Comparison of ENCODE assay signal across 25 cellular contexts in genomic region chr1:81172483-81172882, GRCh38.
"Had no signal": no experiment of that assay in that cellular context is flagged by ENCODE, and none has a peak within 500 bp of the region (broad histone marks: within the 10 kb centered on the region; RNA-seq: fewer than 3 reads in every experiment).

No MANE protein-coding gene starts in this region.

- H3K27me3 ChIP-seq: colonic mucosa, dorsolateral prefrontal cortex, esophagus muscularis mucosa, esophagus squamous epithelium, foreskin keratinocyte, gastrocnemius medialis, gastroesophageal sphincter, heart left ventricle, heart right ventricle had no signal

- H3K36me3 ChIP-seq: colonic mucosa, esophagus muscularis mucosa, esophagus squamous epithelium, gastrocnemius medialis, gastroesophageal sphincter, heart left ventricle, heart right ventricle had no signal

- H3K9me3 ChIP-seq: colonic mucosa, gastrocnemius medialis had no signal

- H3K4me1 Mint-ChIP-seq: endodermal cell had no signal

- H3K27ac Mint-ChIP-seq: dendritic cell treated with granulocyte-macrophage colony-stimulating factor and Interleukin-4, amounts not matched to agents 40 ng/mL and 50 ng/mL, for 4 days; effector memory CD8-positive, alpha-beta T cell; endodermal cell had no signal

- ATAC-seq: effector memory CD8-positive, alpha-beta T cell; esophagus mucosa; foreskin keratinocyte; gastrocnemius medialis; gastroesophageal sphincter; heart left ventricle; heart right ventricle had no signal

- H3K27ac ChIP-seq: colonic mucosa, coronary artery, dorsolateral prefrontal cortex, epithelial cell of prostate, esophagus muscularis mucosa, esophagus squamous epithelium, foreskin keratinocyte, gastrocnemius medialis, gastroesophageal sphincter, heart left ventricle, heart right ventricle had no signal

- H3K4me3 Mint-ChIP-seq: dendritic cell treated with granulocyte-macrophage colony-stimulating factor and Interleukin-4, amounts not matched to agents 40 ng/mL and 50 ng/mL, for 4 days; effector memory CD8-positive, alpha-beta T cell; endodermal cell had no signal

- H3K4me3 ChIP-seq: colonic mucosa, coronary artery, dorsolateral prefrontal cortex, esophagus muscularis mucosa, esophagus squamous epithelium, gastrocnemius medialis, gastroesophageal sphincter, heart left ventricle, heart right ventricle had no signal

- DNase-seq: colonic mucosa; cortex of kidney; dermis blood vessel endothelial cell; dorsolateral prefrontal cortex; effector CD4-positive, alpha-beta T cell; effector CD8-positive, alpha-beta T cell; effector memory CD4-positive, alpha-beta T cell; effector memory CD8-positive, alpha-beta T cell; endodermal cell; erythroblast; esophagus squamous epithelium; foreskin fibroblast; foreskin keratinocyte; foreskin melanocyte; gastrocnemius medialis; glutamatergic neuron; head of caudate nucleus; heart left ventricle; heart right ventricle had no signal

- H3K4me1 ChIP-seq: colonic mucosa, esophagus muscularis mucosa, esophagus squamous epithelium, gastrocnemius medialis, gastroesophageal sphincter, heart left ventricle, heart right ventricle had no signal

- H3K27me3 Mint-ChIP-seq: dendritic cell treated with granulocyte-macrophage colony-stimulating factor and Interleukin-4, amounts not matched to agents 40 ng/mL and 50 ng/mL, for 4 days; effector memory CD8-positive, alpha-beta T cell had no signal
